ENCODE assay signal across 21 cellular contexts in the genomic region with DNA sequence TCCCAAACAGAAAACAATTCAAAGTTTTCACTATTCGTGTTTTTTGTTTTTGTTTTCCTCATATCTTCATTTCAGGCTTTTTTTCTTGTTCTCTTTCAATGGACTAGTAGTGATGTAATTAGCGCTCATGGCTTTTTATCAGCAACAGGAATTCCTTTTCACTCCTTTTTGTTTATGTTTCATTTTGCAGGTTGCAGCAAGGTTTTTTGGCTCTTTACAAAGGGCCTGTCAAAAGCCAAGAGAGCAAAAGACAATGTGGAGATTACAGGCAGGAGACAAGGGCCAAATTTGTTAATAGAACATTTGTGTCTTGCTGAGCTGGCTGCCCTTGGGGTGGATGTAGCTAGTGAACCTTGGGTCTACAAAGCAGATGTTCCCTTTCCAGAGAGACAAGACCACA.
"Had no signal": no experiment of that assay in that cellular context is flagged by ENCODE, and none has a peak within 500 bp of the region (broad histone marks: within the 10 kb centered on the region; RNA-seq: fewer than 3 reads in every experiment).

No MANE protein-coding gene starts in this region.

- H3K4me3 ChIP-seq: adrenal gland, MG63, SK-N-MC had no signal

- H3K36me3 Mint-ChIP-seq: activated naive CD8-positive, alpha-beta T cell treated with anti-CD3 and anti-CD28 coated beads, Interleukin-2, amount 10 ng/mL, durations not matched to agents 7 days and 5 days had no signal

- H3K27me3 Mint-ChIP-seq: activated CD4-positive, alpha-beta memory T cell treated with anti-CD3 and anti-CD28 coated beads, Interleukin-2, amount 10 ng/mL, durations not matched to agents 7 days and 5 days; activated CD4-positive, alpha-beta T cell treated with anti-CD3 and anti-CD28 coated beads for 36 hours; activated naive CD8-positive, alpha-beta T cell treated with anti-CD3 and anti-CD28 coated beads, Interleukin-2, amount 10 ng/mL, durations not matched to agents 7 days and 5 days had no signal

- H3K9me3 ChIP-seq: adrenal gland, MG63 had no signal

- H3K9me3 Mint-ChIP-seq: activated CD4-positive, alpha-beta memory T cell treated with anti-CD3 and anti-CD28 coated beads, Interleukin-2, amount 10 ng/mL, durations not matched to agents 7 days and 5 days; activated naive CD8-positive, alpha-beta T cell treated with anti-CD3 and anti-CD28 coated beads, Interleukin-2, amount 10 ng/mL, durations not matched to agents 7 days and 5 days had no signal

- DNase-seq: activated CD4-positive, alpha-beta memory T cell treated with anti-CD3 and anti-CD28 coated beads, Interleukin-2, amount 10 ng/mL, durations not matched to agents 7 days and 5 days; activated CD4-positive, alpha-beta T cell treated with anti-CD3 and anti-CD28 coated beads for 36 hours; activated CD4-positive, alpha-beta T cell treated with anti-CD3 and anti-CD28 coated beads, Interleukin-2, amount 50 U/mL, for 1 hour; activated naive CD4-positive, alpha-beta T cell treated with anti-CD3 and anti-CD28 coated beads, Interleukin-2, amount 50 U/mL, for 16 hours; activated naive CD8-positive, alpha-beta T cell treated with anti-CD3 and anti-CD28 coated beads, Interleukin-2, amount 10 ng/mL, durations not matched to agents 7 days and 5 days; activated T-cell treated with anti-CD3 and anti-CD28 coated beads for 4 hours; activated T-cell treated with anti-CD3 and anti-CD28 coated beads, Interleukin-2, amount 50 U/mL, for 48 hours; adrenal gland; anterior cingulate cortex; caudate nucleus; MG63; MV-4-11; NCI-H1105; NCI-H1436; NCI-H1694 treated with DMSO at 0.1 percent for 48 hours; NCI-H2029 treated with DMSO at 0.1 percent for 48 hours; NCI-H510A treated with DMSO at 0.1 percent for 48 hours; T-helper 1 cell; WERI-Rb-1 had no signal

- H3K4me1 ChIP-seq: adrenal gland had no signal

- H3K27me3 ChIP-seq: adrenal gland, MG63 had no signal

- H3K36me3 ChIP-seq: adrenal gland, MG63, WERI-Rb-1 had no signal

- H3K4me2 ChIP-seq: KMS-11 had no signal

- H3K27ac ChIP-seq: adrenal gland, KMS-11, SK-N-MC, WERI-Rb-1 had no signal

- H3K9ac ChIP-seq: KMS-11 had no signal

- H3K4me3 Mint-ChIP-seq: activated CD4-positive, alpha-beta memory T cell treated with anti-CD3 and anti-CD28 coated beads, Interleukin-2, amount 10 ng/mL, durations not matched to agents 7 days and 5 days; activated CD4-positive, alpha-beta T cell treated with anti-CD3 and anti-CD28 coated beads for 36 hours; activated naive CD8-positive, alpha-beta T cell treated with anti-CD3 and anti-CD28 coated beads, Interleukin-2, amount 10 ng/mL, durations not matched to agents 7 days and 5 days had no signal

- H3K4me1 Mint-ChIP-seq: activated CD4-positive, alpha-beta memory T cell treated with anti-CD3 and anti-CD28 coated beads, Interleukin-2, amount 10 ng/mL, durations not matched to agents 7 days and 5 days; activated CD4-positive, alpha-beta T cell treated with anti-CD3 and anti-CD28 coated beads for 36 hours; activated naive CD8-positive, alpha-beta T cell treated with anti-CD3 and anti-CD28 coated beads, Interleukin-2, amount 10 ng/mL, durations not matched to agents 7 days and 5 days had no signal

- ATAC-seq: activated CD4-positive, alpha-beta T cell treated with anti-CD3 and anti-CD28 coated beads for 36 hours had no signal

- H3K27ac Mint-ChIP-seq: activated CD4-positive, alpha-beta memory T cell treated with anti-CD3 and anti-CD28 coated beads, Interleukin-2, amount 10 ng/mL, durations not matched to agents 7 days and 5 days; activated CD4-positive, alpha-beta T cell treated with anti-CD3 and anti-CD28 coated beads for 36 hours; activated naive CD8-positive, alpha-beta T cell treated with anti-CD3 and anti-CD28 coated beads, Interleukin-2, amount 10 ng/mL, durations not matched to agents 7 days and 5 days had no signal
